In the genomic region with DNA sequence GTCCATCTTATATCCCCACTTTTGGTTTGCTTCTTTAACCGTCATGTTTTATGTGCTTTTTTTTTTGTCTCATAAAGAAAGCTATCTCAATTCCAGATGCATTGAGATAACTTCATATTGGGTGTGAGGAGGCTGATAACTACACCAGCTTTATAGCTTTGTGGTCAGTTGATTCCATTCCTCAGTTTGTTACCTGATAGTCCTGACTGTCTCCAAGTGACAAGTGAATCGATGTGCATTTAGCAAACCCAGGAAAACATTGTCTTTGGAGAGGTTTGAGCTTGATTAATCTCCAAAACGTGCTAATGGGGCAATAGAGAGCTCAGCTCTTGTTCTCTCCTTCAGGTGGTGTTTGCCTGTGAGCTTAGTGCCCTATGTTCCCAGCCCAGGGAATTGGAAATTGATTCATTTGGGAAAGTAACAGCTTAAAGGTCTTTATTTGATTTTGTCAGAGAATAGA, we compare ENCODE assay signal across 1 cellular context.
TF ChIP-seq lines count a peak whose summit lies in the region.

No MANE protein-coding gene starts in this region.

TF ChIP-seq in K562, 482 proteins besides CTCF, POLR2A, EP300 and RAD21 (continued from another document):
- TF ChIP-seq, protein P1, sequence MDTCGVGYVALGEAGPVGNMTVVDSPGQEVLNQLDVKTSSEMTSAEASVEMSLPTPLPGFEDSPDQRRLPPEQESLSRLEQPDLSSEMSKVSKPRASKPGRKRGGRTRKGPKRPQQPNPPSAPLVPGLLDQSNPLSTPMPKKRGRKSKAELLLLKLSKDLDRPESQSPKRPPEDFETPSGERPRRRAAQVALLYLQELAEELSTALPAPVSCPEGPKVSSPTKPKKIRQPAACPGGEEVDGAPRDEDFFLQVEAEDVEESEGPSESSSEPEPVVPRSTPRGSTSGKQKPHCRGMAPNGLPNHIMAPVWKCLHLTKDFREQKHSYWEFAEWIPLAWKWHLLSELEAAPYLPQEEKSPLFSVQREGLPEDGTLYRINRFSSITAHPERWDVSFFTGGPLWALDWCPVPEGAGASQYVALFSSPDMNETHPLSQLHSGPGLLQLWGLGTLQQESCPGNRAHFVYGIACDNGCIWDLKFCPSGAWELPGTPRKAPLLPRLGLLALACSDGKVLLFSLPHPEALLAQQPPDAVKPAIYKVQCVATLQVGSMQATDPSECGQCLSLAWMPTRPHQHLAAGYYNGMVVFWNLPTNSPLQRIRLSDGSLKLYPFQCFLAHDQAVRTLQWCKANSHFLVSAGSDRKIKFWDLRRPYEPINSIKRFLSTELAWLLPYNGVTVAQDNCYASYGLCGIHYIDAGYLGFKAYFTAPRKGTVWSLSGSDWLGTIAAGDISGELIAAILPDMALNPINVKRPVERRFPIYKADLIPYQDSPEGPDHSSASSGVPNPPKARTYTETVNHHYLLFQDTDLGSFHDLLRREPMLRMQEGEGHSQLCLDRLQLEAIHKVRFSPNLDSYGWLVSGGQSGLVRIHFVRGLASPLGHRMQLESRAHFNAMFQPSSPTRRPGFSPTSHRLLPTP (IDR thresholded peaks at IDR 0.05; ENCODE audit: borderline replicate concordance, extremely low read depth, insufficient read length): no peak
- TF ChIP-seq TCF15 (CRISPR knock-in tag; IDR thresholded peaks at IDR 0.05) (no peak), ZNF274 (IDR thresholded peaks at IDR 0.05; ENCODE audit: borderline replicate concordance, low read depth, low read length) (no peak), RCOR1 (IDR thresholded peaks at IDR 0.05; ENCODE audit: borderline replicate concordance in 1 of 2, low read depth in 2 of 2, low read length in 2 of 2) (peak in 1 of 2 experiments; percentile 45; a peak in 1 of 4 replicates), TFAM (CRISPR knock-in tag; conservative IDR thresholded peaks at IDR 0.05) (no peak), BCOR (IDR thresholded peaks at IDR 0.05) (no peak), PML (IDR thresholded peaks at IDR 0.05; ENCODE audit: low read length) (no peak), NCOA6 (IDR thresholded peaks at IDR 0.05) (no peak), HSF4 (CRISPR knock-in tag; IDR thresholded peaks at IDR 0.05; ENCODE audit: borderline replicate concordance) (no peak), SMARCB1 (IDR thresholded peaks at IDR 0.05; ENCODE audit: insufficient read length, low read depth) (no peak), CBFA2T2 (conservative IDR thresholded peaks at IDR 0.05) (peak; percentile 40), KDM1A (IDR thresholded peaks at IDR 0.05) (no peak), SMC3 (conservative IDR thresholded peaks at IDR 0.05; ENCODE audit: insufficient read depth, low read depth, low read length) (no peak), NCOA1 (IDR thresholded peaks at IDR 0.05; ENCODE audit: low read depth) (no peak), IRF2 (CRISPR knock-in tag; IDR thresholded peaks at IDR 0.05) (no peak), FOXA1 (IDR thresholded peaks at IDR 0.05; ENCODE audit: borderline replicate concordance) (no peak), ZNF324 (CRISPR knock-in tag; IDR thresholded peaks at IDR 0.05) (no peak), ZNF431 (CRISPR knock-in tag; IDR thresholded peaks at IDR 0.05) (no peak), ZNF584 (CRISPR knock-in tag; IDR thresholded peaks at IDR 0.05; ENCODE audit: low read depth) (no peak), GTF2F1 (IDR thresholded peaks at IDR 0.05; ENCODE audit: low read depth, low read length) (no peak), EHMT2 (IDR thresholded peaks at IDR 0.05) (no peak), THRA (IDR thresholded peaks at IDR 0.05) (no peak), FOXP1 (CRISPR knock-in tag; IDR thresholded peaks at IDR 0.05) (no peak), SIN3B (IDR thresholded peaks at IDR 0.05; ENCODE audit: low read depth) (no peak), XRCC3 (IDR thresholded peaks at IDR 0.05) (no peak), PPARD (CRISPR knock-in tag; IDR thresholded peaks at IDR 0.05) (no peak), NFXL1 (CRISPR knock-in tag; IDR thresholded peaks at IDR 0.05) (no peak), ZNF57 (CRISPR knock-in tag; IDR thresholded peaks at IDR 0.05) (no peak), THRAP3 (IDR thresholded peaks at IDR 0.05; ENCODE audit: borderline replicate concordance) (no peak), DPF2 (IDR thresholded peaks at IDR 0.05) (no peak), BRCA1 (IDR thresholded peaks at IDR 0.05) (no peak), BRCA1 (CRISPR knock-in tag; IDR thresholded peaks at IDR 0.05) (no peak), HMG20B (CRISPR knock-in tag; IDR thresholded peaks at IDR 0.05) (no peak), BRF2 (IDR thresholded peaks at IDR 0.05; ENCODE audit: borderline replicate concordance, insufficient read depth, insufficient read length) (no peak), E2F8 (IDR thresholded peaks at IDR 0.05; ENCODE audit: low read depth, partially characterized antibody) (no peak), KDM2B (CRISPR knock-in tag; IDR thresholded peaks at IDR 0.05) (no peak), ZNF184 (CRISPR knock-in tag; IDR thresholded peaks at IDR 0.05) (no peak), CBFA2T3 (IDR thresholded peaks at IDR 0.05) (peak; percentile 75), RBM14 (IDR thresholded peaks at IDR 0.05; ENCODE audit: borderline replicate concordance, insufficient read depth, low read depth, low read length) (no peak), PCBP2 (IDR thresholded peaks at IDR 0.05; ENCODE audit: low read depth, low read length, poor library complexity, severe bottlenecking) (no peak), KAT8 (IDR thresholded peaks at IDR 0.05; ENCODE audit: low read depth) (no peak), ZNF561 (CRISPR knock-in tag; conservative IDR thresholded peaks at IDR 0.05) (no peak), TAL1 (IDR thresholded peaks at IDR 0.05) (peak; percentile 47; the same call in 1 of the 2 replicates), ZNF197 (CRISPR knock-in tag; IDR thresholded peaks at IDR 0.05; ENCODE audit: low read depth) (no peak), CHD1 (IDR thresholded peaks at IDR 0.05; ENCODE audit: low read length) (no peak)
- TF ChIP-seq, protein P2, sequence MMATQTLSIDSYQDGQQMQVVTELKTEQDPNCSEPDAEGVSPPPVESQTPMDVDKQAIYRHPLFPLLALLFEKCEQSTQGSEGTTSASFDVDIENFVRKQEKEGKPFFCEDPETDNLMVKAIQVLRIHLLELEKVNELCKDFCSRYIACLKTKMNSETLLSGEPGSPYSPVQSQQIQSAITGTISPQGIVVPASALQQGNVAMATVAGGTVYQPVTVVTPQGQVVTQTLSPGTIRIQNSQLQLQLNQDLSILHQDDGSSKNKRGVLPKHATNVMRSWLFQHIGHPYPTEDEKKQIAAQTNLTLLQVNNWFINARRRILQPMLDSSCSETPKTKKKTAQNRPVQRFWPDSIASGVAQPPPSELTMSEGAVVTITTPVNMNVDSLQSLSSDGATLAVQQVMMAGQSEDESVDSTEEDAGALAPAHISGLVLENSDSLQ (IDR thresholded peaks at IDR 0.05): no peak
- TF ChIP-seq, protein P3, sequence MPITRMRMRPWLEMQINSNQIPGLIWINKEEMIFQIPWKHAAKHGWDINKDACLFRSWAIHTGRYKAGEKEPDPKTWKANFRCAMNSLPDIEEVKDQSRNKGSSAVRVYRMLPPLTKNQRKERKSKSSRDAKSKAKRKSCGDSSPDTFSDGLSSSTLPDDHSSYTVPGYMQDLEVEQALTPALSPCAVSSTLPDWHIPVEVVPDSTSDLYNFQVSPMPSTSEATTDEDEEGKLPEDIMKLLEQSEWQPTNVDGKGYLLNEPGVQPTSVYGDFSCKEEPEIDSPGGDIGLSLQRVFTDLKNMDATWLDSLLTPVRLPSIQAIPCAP (CRISPR knock-in tag; IDR thresholded peaks at IDR 0.05; ENCODE audit: borderline replicate concordance): no peak
- TF ChIP-seq, protein P4, sequence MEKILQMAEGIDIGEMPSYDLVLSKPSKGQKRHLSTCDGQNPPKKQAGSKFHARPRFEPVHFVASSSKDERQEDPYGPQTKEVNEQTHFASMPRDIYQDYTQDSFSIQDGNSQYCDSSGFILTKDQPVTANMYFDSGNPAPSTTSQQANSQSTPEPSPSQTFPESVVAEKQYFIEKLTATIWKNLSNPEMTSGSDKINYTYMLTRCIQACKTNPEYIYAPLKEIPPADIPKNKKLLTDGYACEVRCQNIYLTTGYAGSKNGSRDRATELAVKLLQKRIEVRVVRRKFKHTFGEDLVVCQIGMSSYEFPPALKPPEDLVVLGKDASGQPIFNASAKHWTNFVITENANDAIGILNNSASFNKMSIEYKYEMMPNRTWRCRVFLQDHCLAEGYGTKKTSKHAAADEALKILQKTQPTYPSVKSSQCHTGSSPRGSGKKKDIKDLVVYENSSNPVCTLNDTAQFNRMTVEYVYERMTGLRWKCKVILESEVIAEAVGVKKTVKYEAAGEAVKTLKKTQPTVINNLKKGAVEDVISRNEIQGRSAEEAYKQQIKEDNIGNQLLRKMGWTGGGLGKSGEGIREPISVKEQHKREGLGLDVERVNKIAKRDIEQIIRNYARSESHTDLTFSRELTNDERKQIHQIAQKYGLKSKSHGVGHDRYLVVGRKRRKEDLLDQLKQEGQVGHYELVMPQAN (IDR thresholded peaks at IDR 0.05; ENCODE audit: borderline replicate concordance): no peak
- TF ChIP-seq, protein P5, sequence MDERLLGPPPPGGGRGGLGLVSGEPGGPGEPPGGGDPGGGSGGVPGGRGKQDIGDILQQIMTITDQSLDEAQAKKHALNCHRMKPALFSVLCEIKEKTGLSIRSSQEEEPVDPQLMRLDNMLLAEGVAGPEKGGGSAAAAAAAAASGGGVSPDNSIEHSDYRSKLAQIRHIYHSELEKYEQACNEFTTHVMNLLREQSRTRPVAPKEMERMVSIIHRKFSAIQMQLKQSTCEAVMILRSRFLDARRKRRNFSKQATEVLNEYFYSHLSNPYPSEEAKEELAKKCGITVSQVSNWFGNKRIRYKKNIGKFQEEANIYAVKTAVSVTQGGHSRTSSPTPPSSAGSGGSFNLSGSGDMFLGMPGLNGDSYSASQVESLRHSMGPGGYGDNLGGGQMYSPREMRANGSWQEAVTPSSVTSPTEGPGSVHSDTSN (CRISPR knock-in tag; IDR thresholded peaks at IDR 0.05; ENCODE audit: low read depth): no peak
- TF ChIP-seq, protein P5 (tag; conservative IDR thresholded peaks at IDR 0.05; ENCODE audit: low read depth): no peak
